ENCODE assay signal across 9 cellular contexts in the genomic region with DNA sequence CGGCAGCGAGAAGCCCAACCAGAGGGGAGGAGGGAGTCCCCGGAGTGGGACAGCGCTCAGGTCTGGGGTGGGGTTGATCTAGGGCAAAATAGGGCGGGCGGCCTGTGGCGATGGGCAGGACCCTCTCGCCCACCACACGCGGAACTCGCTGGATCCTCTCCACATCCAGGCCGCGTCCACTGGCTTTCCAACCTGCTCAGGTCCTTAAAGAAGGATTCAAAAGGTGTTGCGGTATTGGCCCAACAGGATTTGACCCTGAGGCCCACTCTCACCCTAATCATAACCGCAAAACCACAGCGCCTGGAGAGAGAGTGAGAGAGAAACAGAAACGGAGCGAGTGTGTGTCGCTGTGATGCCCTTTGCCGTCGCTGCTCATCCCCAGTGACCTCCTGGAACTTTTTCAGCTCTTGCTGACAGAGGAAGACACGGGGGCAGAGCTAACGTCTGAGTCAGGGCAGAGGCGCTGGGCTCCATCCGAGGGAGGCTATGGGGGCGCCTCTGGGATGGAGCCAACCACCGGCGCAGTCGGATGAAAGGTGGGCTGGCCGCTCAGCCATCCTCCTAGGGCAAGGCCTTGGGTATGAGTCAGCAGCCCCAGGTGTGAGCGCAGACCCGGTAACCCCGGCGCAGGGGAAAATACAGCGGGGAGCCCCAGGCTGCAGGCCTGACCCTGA. TPM values are rescaled to one million over a fixed set of nuclear protein-coding genes. Genes with fewer than 3 reads are reported as not detected.
DNase-seq lines count a peak whose midpoint lies in the region; ATAC-seq, FAIRE-seq and TF ChIP-seq lines count a peak whose summit lies in the region.
"Had no signal": no experiment of that assay in that cellular context is flagged by ENCODE, and none has a peak within 500 bp of the region (broad histone marks: within the 10 kb centered on the region; RNA-seq: fewer than 3 reads in every experiment).

No MANE protein-coding gene starts in this region.

- no peaks in the 10 kb centered on the region for H3K9me3 Mint-ChIP-seq in activated CD8-positive, alpha-beta T cell treated with anti-CD3 and anti-CD28 coated beads, Interleukin-2, amount 10 ng/mL, durations not matched to agents 7 days and 5 days (ENCODE audit: insufficient read depth)

- WGBS in stomach, 5 donors: 4 to 8% (median 6%) methylated on average over 26 to 35 of the region's 35 CpGs

- CTCF ChIA-PET in HEK293 (lab: Yijun Ruan, JAX): interaction anchor here (0.5 to 3.8 kb wide), 14 partner anchors 8 to 1210 kb away, joined by 3 to 15 read pairs (median 4); a partner anchor contains a TSS
- CTCF ChIA-PET in activated CD8-positive, alpha-beta T cell treated with anti-CD3 and anti-CD28 coated beads, Interleukin-2, amount 10 ng/mL, durations not matched to agents 7 days and 5 days (lab: Charles Lee): interaction anchor here (0.7 to 4.2 kb wide), 14 partner anchors 9 to 143 kb away, joined by 3 to 18 read pairs (median 7); a partner anchor contains a TSS

- no peaks in the 10 kb centered on the region for H3K79me2 ChIP-seq in ACC112 (ENCODE audit: control insufficient read depth, insufficient read depth, low read length, unreplicated experiment)

- peak; percentile 63 for DNase-seq in activated CD8-positive, alpha-beta T cell treated with anti-CD3 and anti-CD28 coated beads, Interleukin-2, amount 10 ng/mL, durations not matched to agents 7 days and 5 days
- no peak for DNase-seq in stomach
- DNase-seq in occipital lobe (lab: John Stamatoyannopoulos, UW): no peak
- no peak for DNase-seq in 8988T
- no peak for DNase-seq in frontal cortex (ENCODE audit: low spot score in 2 of 2)
- DNase-seq: right cardiac atrium had no signal

- TF ChIP-seq EP300 in stomach (IDR thresholded peaks at IDR 0.05): no peak

- H3K36me3 ChIP-seq in ACC112 (ENCODE audit: insufficient read depth, low read length): no peaks in the 10 kb centered on the region
- no peaks in the 10 kb centered on the region for H3K36me3 ChIP-seq in HEK293 (ENCODE audit: control insufficient read depth in 2 of 2, insufficient read depth in 1 of 2, low read length in 2 of 2)
- H3K36me3 ChIP-seq in stomach: no peaks in the 10 kb centered on the region

- peaks cover 42% of the 10 kb centered on the region for H3K4me1 Mint-ChIP-seq in activated CD8-positive, alpha-beta T cell treated with anti-CD3 and anti-CD28 coated beads, Interleukin-2, amount 10 ng/mL, durations not matched to agents 7 days and 5 days (ENCODE audit: low read depth)

- H3K9me3 ChIP-seq in HEK293 (ENCODE audit: control insufficient read depth, insufficient read depth, low read depth, low read length) (no peaks in the 10 kb centered on the region), iPS-18c (ENCODE audit: control insufficient read depth, insufficient read depth, low read length) (no peaks in the 10 kb centered on the region), stomach (no peaks in the 10 kb centered on the region)

- no peak overlapping the region for H2AFZ ChIP-seq in ACC112 (ENCODE audit: low read length, unreplicated experiment)

- no peak overlapping the region for H3K27ac ChIP-seq in ACC112 (ENCODE audit: low read depth, low read length)
- H3K27ac ChIP-seq in HEK293 (ENCODE audit: extremely low read depth, low read depth, low read length): no peak overlapping the region
- H3K27ac ChIP-seq in stomach: no peak overlapping the region

- H3K27ac Mint-ChIP-seq in activated CD8-positive, alpha-beta T cell treated with anti-CD3 and anti-CD28 coated beads, Interleukin-2, amount 10 ng/mL, durations not matched to agents 7 days and 5 days: peak overlapping the region; percentile 32

- H3K27me3 Mint-ChIP-seq in activated CD8-positive, alpha-beta T cell treated with anti-CD3 and anti-CD28 coated beads, Interleukin-2, amount 10 ng/mL, durations not matched to agents 7 days and 5 days (ENCODE audit: low read depth): peaks cover 46% of the 10 kb centered on the region

- TF ChIP-seq POLR2A in stomach (IDR thresholded peaks at IDR 0.05): no peak

- H3K27me3 ChIP-seq in ACC112 (ENCODE audit: insufficient read depth, low read length): peaks cover 41% of the 10 kb centered on the region
- peaks cover 27 to 87% (median 80%) of the 10 kb centered on the region in 3 donors for H3K27me3 ChIP-seq in stomach

- H3K4me3 ChIP-seq in ACC112 (ENCODE audit: low read depth, low read length) (peak overlapping the region; percentile 12), HEK293 (ENCODE audit: low read depth, low read length) (peak overlapping the region; percentile 31), iPS-18c (ENCODE audit: insufficient read depth, low read depth, low read length) (peak overlapping the region; percentile 58), stomach (peak overlapping the region in 3 of 4 donors; percentile 3 to 28 (median 11))

- intact Hi-C loops in stomach (cut with DNase I; ENCODE audit: low total_unique reads): no loop called here

- peak; percentile 63 for ATAC-seq in activated CD8-positive, alpha-beta T cell treated with anti-CD3 and anti-CD28 coated beads, Interleukin-2, amount 10 ng/mL, durations not matched to agents 7 days and 5 days

- peak overlapping the region; percentile 60 for H3K4me3 Mint-ChIP-seq in activated CD8-positive, alpha-beta T cell treated with anti-CD3 and anti-CD28 coated beads, Interleukin-2, amount 10 ng/mL, durations not matched to agents 7 days and 5 days

- FAIRE-seq in frontal cortex (lab: Jason Lieb, UNC): no peak

- no peak for TF ChIP-seq CTCF in HEK293 (tag by site-specific recombination; IDR thresholded peaks at IDR 0.05)
- TF ChIP-seq CTCF in stomach (IDR thresholded peaks at IDR 0.05): no peak

- POLR2A ChIA-PET in HEK293 (lab: Yijun Ruan, JAX): interaction anchor here (0.7 to 2.4 kb wide), 19 partner anchors 11 to 230 kb away, joined by 3 to 29 read pairs (median 5); a partner anchor contains a TSS
- POLR2A ChIA-PET in activated CD8-positive, alpha-beta T cell treated with anti-CD3 and anti-CD28 coated beads, Interleukin-2, amount 10 ng/mL, durations not matched to agents 7 days and 5 days (lab: Charles Lee): interaction anchor here (0.5 to 2.6 kb wide), 7 partner anchors 13 to 385 kb away, joined by 3 to 11 read pairs (median 3); a partner anchor contains a TSS

- H3K36me3 Mint-ChIP-seq in activated CD8-positive, alpha-beta T cell treated with anti-CD3 and anti-CD28 coated beads, Interleukin-2, amount 10 ng/mL, durations not matched to agents 7 days and 5 days (ENCODE audit: low read depth): no peaks in the 10 kb centered on the region

- H3K4me1 ChIP-seq in ACC112 (ENCODE audit: control insufficient read depth, insufficient read depth, low read length, unreplicated experiment): no peaks in the 10 kb centered on the region
- H3K4me1 ChIP-seq in HEK293 (ENCODE audit: control insufficient read depth, insufficient read depth, low read length): no peaks in the 10 kb centered on the region
- H3K4me1 ChIP-seq in stomach: peaks cover 14 to 41% (median 31%) of the 10 kb centered on the region in 4 donors

TF ChIP-seq in HEK293, 187 proteins besides CTCF, POLR2A, EP300 and RAD21 (continues in another document):
- TF ChIP-seq, protein P1, sequence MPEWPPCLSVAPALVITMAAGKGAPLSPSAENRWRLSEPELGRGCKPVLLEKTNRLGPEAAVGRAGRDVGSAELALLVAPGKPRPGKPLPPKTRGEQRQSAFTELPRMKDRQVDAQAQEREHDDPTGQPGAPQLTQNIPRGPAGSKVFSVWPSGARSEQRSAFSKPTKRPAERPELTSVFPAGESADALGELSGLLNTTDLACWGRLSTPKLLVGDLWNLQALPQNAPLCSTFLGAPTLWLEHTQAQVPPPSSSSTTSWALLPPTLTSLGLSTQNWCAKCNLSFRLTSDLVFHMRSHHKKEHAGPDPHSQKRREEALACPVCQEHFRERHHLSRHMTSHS (tag by site-specific recombination; IDR thresholded peaks at IDR 0.05): no peak
- TF ChIP-seq EGR2 (tag by site-specific recombination; IDR thresholded peaks at IDR 0.05; ENCODE audit: low read depth) (peak; percentile 60), ZNF174 (tag by site-specific recombination; IDR thresholded peaks at IDR 0.05) (no peak)
- TF ChIP-seq, protein P2, sequence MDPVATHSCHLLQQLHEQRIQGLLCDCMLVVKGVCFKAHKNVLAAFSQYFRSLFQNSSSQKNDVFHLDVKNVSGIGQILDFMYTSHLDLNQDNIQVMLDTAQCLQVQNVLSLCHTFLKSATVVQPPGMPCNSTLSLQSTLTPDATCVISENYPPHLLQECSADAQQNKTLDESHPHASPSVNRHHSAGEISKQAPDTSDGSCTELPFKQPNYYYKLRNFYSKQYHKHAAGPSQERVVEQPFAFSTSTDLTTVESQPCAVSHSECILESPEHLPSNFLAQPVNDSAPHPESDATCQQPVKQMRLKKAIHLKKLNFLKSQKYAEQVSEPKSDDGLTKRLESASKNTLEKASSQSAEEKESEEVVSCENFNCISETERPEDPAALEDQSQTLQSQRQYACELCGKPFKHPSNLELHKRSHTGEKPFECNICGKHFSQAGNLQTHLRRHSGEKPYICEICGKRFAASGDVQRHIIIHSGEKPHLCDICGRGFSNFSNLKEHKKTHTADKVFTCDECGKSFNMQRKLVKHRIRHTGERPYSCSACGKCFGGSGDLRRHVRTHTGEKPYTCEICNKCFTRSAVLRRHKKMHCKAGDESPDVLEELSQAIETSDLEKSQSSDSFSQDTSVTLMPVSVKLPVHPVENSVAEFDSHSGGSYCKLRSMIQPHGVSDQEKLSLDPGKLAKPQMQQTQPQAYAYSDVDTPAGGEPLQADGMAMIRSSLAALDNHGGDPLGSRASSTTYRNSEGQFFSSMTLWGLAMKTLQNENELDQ (tag by site-specific recombination; IDR thresholded peaks at IDR 0.05; ENCODE audit: low read depth): no peak

RNA-seq across cellular contexts. Expression of a gene that starts 16.7 kb away (rescaled TPM):
- total RNA-seq in activated CD8-positive, alpha-beta T cell treated with anti-CD3 and anti-CD28 coated beads, Interleukin-2, amount 10 ng/mL, durations not matched to agents 7 days and 5 days: not detected
- total RNA-seq in stomach (not detected), occipital lobe (0.78 TPM), frontal cortex (0.41 TPM)
- polyA plus RNA-seq in stomach: not detected
- total RNA-seq: right cardiac atrium had no signal
- polyA plus RNA-seq: right cardiac atrium had no signal

RNA-seq across cellular contexts. Expression of a gene that starts 36.5 kb away (rescaled TPM):
- total RNA-seq in activated CD8-positive, alpha-beta T cell treated with anti-CD3 and anti-CD28 coated beads, Interleukin-2, amount 10 ng/mL, durations not matched to agents 7 days and 5 days: 10 to 100 TPM; 10.8 to 12.1 TPM
- total RNA-seq in stomach (10 to 100 TPM in 3 of 5 donors, 1 to 10 TPM in 2; 1.3 to 87.8 (median 20.0) TPM), occipital lobe (8.3 TPM), frontal cortex (6.9 TPM)
- 1 to 10 TPM; 5.8 to 6.7 (median 6.1) TPM for polyA plus RNA-seq in stomach

RNA-seq across cellular contexts. Expression of a gene that starts 58.9 kb away (rescaled TPM):
- not detected for total RNA-seq in activated CD8-positive, alpha-beta T cell treated with anti-CD3 and anti-CD28 coated beads, Interleukin-2, amount 10 ng/mL, durations not matched to agents 7 days and 5 days
- total RNA-seq in stomach (10 to 100 TPM in 1 of 5 donors, 1 to 10 TPM in 3, under 1 TPM in 1; 0.87 to 21.9 (median 5.5) TPM), occipital lobe (18.9 TPM), frontal cortex (17.9 TPM)
- 10 to 100 TPM; 16.6 to 27.5 (median 20.9) TPM for polyA plus RNA-seq in stomach
